ENCODE assay signal across 8 cellular contexts in genomic region chr11:64319421-64319761, GRCh38. TPM values are rescaled to one million over a fixed set of nuclear protein-coding genes. Genes with fewer than 3 reads are reported as not detected.
DNase-seq lines count a peak whose midpoint lies in the region; ATAC-seq and TF ChIP-seq lines count a peak whose summit lies in the region.

No MANE protein-coding gene starts in this region.

- in situ Hi-C loops in G401 (cut with HindIII; ENCODE audit: low sequenced_read_pairs): no loop called here

- WGBS in endodermal cell (ENCODE audit: insufficient coverage in 1 of 2, insufficient read length in 1 of 2), 2 experiments: 89 to 100% methylated on average over 1 to 4 of the region's 4 CpGs

- peaks cover 12% of the 10 kb centered on the region for H3K4me1 Mint-ChIP-seq in endodermal cell

- intact Hi-C loops in PC-3 (cut with micrococcal nuclease): no loop called here

- no peaks in the 10 kb centered on the region for H4K20me1 ChIP-seq in PC-3 (ENCODE audit: low read length)

- peak; percentile 29 for DNase-seq in G401 (ENCODE audit: low spot score)
- no peak for DNase-seq in PC-3
- no peak for DNase-seq in endodermal cell
- no peak for DNase-seq in HPDE6-E6E7 (ENCODE audit: extremely low spot score)
- no peak for DNase-seq in GM19240 (ENCODE audit: insufficient read length, low spot score)
- no peak for DNase-seq in NCI-H2196 treated with DMSO at 0.1 percent for 48 hours (lab: John Stamatoyannopoulos, UW; ENCODE audit: unreplicated experiment)

- H3K79me2 ChIP-seq in PC-3 (ENCODE audit: low read length): peaks cover 49% of the 10 kb centered on the region
- no peaks in the 10 kb centered on the region for H3K79me2 ChIP-seq in parathyroid adenoma

- CTCF ChIA-PET in PC-3 (lab: Charles Lee): no interaction called here

- TF ChIP-seq CTCF in PC-3 (conservative IDR thresholded peaks at IDR 0.05; ENCODE audit: low read depth, low read length) (no peak), endodermal cell (conservative IDR thresholded peaks at IDR 0.05) (no peak), parathyroid adenoma (IDR thresholded peaks at IDR 0.05) (no peak)

- no peak for ATAC-seq in PC-3
- no peak for ATAC-seq in GM21526 (IDR thresholded peaks at IDR 0.05; ENCODE audit: low FRiP score, unreplicated experiment)

- no peak overlapping the region for H3K9ac ChIP-seq in PC-3 (ENCODE audit: low read length)
- peak overlapping the region; percentile 58 for H3K9ac ChIP-seq in endodermal cell (ENCODE audit: extremely low read depth, low read length, poor library complexity, severe bottlenecking)
- H3K9ac ChIP-seq in parathyroid adenoma: no peak overlapping the region

- no peak overlapping the region for H3K27ac ChIP-seq in PC-3 (ENCODE audit: low read length)
- no peak overlapping the region for H3K27ac ChIP-seq in endodermal cell (ENCODE audit: low read depth, low read length)
- peak overlapping the region; percentile 51 for H3K27ac ChIP-seq in parathyroid adenoma

- H3K4me3 ChIP-seq in PC-3 (ENCODE audit: low read length): peak overlapping the region; percentile 83
- peak overlapping the region; percentile 84 for H3K4me3 ChIP-seq in endodermal cell (ENCODE audit: low read length)
- H3K4me3 ChIP-seq in parathyroid adenoma (ENCODE audit: low read depth, low read length): peak overlapping the region; percentile 55

- H3K9me3 ChIP-seq in PC-3 (ENCODE audit: low read length) (no peaks in the 10 kb centered on the region), endodermal cell (ENCODE audit: control insufficient read depth, low read length) (no peaks in the 10 kb centered on the region), parathyroid adenoma (ENCODE audit: control insufficient read depth, low read length) (no peaks in the 10 kb centered on the region)

- no peak overlapping the region for H2AFZ ChIP-seq in PC-3 (ENCODE audit: low read length)
- H2AFZ ChIP-seq in parathyroid adenoma: no peak overlapping the region

- peak overlapping the region; percentile 94 for H3K27ac Mint-ChIP-seq in endodermal cell

- no peaks in the 10 kb centered on the region for H3K27me3 ChIP-seq in PC-3 (ENCODE audit: low read length)
- no peaks in the 10 kb centered on the region for H3K27me3 ChIP-seq in endodermal cell (ENCODE audit: control insufficient read depth, insufficient read depth, low read length, poor library complexity, severe bottlenecking)
- no peaks in the 10 kb centered on the region for H3K27me3 ChIP-seq in parathyroid adenoma (ENCODE audit: control insufficient read depth, insufficient read depth, low read length)

- H3K9me2 ChIP-seq in PC-3 (replicated peaks; ENCODE audit: low read length): no peaks in the 10 kb centered on the region

- H3K4me2 ChIP-seq in PC-3 (ENCODE audit: low read length) (peak overlapping the region; percentile 91), parathyroid adenoma (ENCODE audit: low read length) (peak overlapping the region; percentile 67)

- POLR2A ChIA-PET in PC-3 (lab: Charles Lee; ENCODE audit: unreplicated experiment): no interaction called here

- H3K4me1 ChIP-seq in PC-3 (ENCODE audit: insufficient read depth, low read length) (peaks cover 28% of the 10 kb centered on the region), endodermal cell (ENCODE audit: control insufficient read depth, insufficient read depth, low read length) (peaks cover 5% of the 10 kb centered on the region), parathyroid adenoma (peaks cover 4% of the 10 kb centered on the region)

- BruUV-seq in PC-3 (replicated peaks; lab: Mats Ljungman, UMichigan): no TSS peak

- H3K4me3 Mint-ChIP-seq in endodermal cell: peak overlapping the region; percentile 94

- no peaks in the 10 kb centered on the region for H3K27me3 Mint-ChIP-seq in endodermal cell (ENCODE audit: insufficient read depth)

- H3F3A ChIP-seq in PC-3 (ENCODE audit: low read length, unreplicated experiment): peaks cover 7% of the 10 kb centered on the region

- no peaks in the 10 kb centered on the region for H3K9me3 Mint-ChIP-seq in endodermal cell

- H3K36me3 Mint-ChIP-seq in endodermal cell (ENCODE audit: low read depth): peaks cover 41% of the 10 kb centered on the region

- H3K36me3 ChIP-seq in PC-3 (ENCODE audit: low read depth, low read length): peaks cover 13% of the 10 kb centered on the region
- peaks cover 48% of the 10 kb centered on the region for H3K36me3 ChIP-seq in endodermal cell (ENCODE audit: control insufficient read depth, insufficient read depth, low read length)
- H3K36me3 ChIP-seq in parathyroid adenoma (ENCODE audit: control insufficient read depth, insufficient read depth, low read length): no peaks in the 10 kb centered on the region

RNA-seq across cellular contexts. Expression of gene PRDX5, which starts 1.5 kb away (rescaled TPM):
- total RNA-seq in G401 (2014; rRNA removed; shearing (Covaris generic)): 341 and 414 TPM in 2 replicates
- 467 and 585 TPM in 2 replicates for total RNA-seq in PC-3 (2014; rRNA removed)
- total RNA-seq in endodermal cell: 100 to 1,000 TPM; 235 to 289 TPM
- 188 TPM for polyA plus RNA-seq in endodermal cell (2013, experiment 1 of 2)
- polyA plus RNA-seq in endodermal cell (2013, experiment 2 of 2): 181 TPM

RNA-seq across cellular contexts. Expression of gene TRMT112, which starts 2.0 kb away (rescaled TPM):
- total RNA-seq in G401 (2014; rRNA removed; shearing (Covaris generic)): 313 and 472 TPM in 2 replicates
- 812 and 815 TPM in 2 replicates for total RNA-seq in PC-3 (2014; rRNA removed)
- 100 to 1,000 TPM; 265 to 352 TPM for total RNA-seq in endodermal cell
- polyA plus RNA-seq in endodermal cell (2013, experiment 1 of 2): 224 TPM
- polyA plus RNA-seq in endodermal cell (2013, experiment 2 of 2): 197 TPM

RNA-seq across cellular contexts. Expression of gene ESRRA, which starts 14.1 kb away (rescaled TPM):
- total RNA-seq in G401 (2014; rRNA removed; shearing (Covaris generic)): 42.0 and 75.5 TPM in 2 replicates
- total RNA-seq in PC-3 (2014; rRNA removed) (111 and 114 TPM in 2 replicates), endodermal cell (10 to 100 TPM; 22.8 to 34.5 TPM)
- polyA plus RNA-seq in endodermal cell (2013, experiment 1 of 2): 20.0 TPM
- polyA plus RNA-seq in endodermal cell (2013, experiment 2 of 2): 17.8 TPM

RNA-seq across cellular contexts. Expression of gene CATSPERZ, which starts 19.2 kb away (rescaled TPM):
- not detected in 2 replicates for total RNA-seq in G401 (2014; rRNA removed; shearing (Covaris generic))
- 9.2 and 11.2 TPM in 2 replicates for total RNA-seq in PC-3 (2014; rRNA removed)
- not detected for total RNA-seq in endodermal cell
- not detected for polyA plus RNA-seq in endodermal cell (2013, experiment 1 of 2)
- not detected for polyA plus RNA-seq in endodermal cell (2013, experiment 2 of 2)

RNA-seq across cellular contexts. Expression of gene CCDC88B, which starts 20.6 kb away (rescaled TPM):
- 15.1 and 26.6 TPM in 2 replicates for total RNA-seq in G401 (2014; rRNA removed; shearing (Covaris generic))
- total RNA-seq in PC-3 (2014; rRNA removed) (19.6 and 21.0 TPM in 2 replicates), endodermal cell (10 to 100 TPM; 14.2 to 15.2 TPM)
- 5.3 TPM for polyA plus RNA-seq in endodermal cell (2013, experiment 1 of 2)
- polyA plus RNA-seq in endodermal cell (2013, experiment 2 of 2): 4.5 TPM
